1 cellular context compared by ENCODE assay signal in the genomic region with DNA sequence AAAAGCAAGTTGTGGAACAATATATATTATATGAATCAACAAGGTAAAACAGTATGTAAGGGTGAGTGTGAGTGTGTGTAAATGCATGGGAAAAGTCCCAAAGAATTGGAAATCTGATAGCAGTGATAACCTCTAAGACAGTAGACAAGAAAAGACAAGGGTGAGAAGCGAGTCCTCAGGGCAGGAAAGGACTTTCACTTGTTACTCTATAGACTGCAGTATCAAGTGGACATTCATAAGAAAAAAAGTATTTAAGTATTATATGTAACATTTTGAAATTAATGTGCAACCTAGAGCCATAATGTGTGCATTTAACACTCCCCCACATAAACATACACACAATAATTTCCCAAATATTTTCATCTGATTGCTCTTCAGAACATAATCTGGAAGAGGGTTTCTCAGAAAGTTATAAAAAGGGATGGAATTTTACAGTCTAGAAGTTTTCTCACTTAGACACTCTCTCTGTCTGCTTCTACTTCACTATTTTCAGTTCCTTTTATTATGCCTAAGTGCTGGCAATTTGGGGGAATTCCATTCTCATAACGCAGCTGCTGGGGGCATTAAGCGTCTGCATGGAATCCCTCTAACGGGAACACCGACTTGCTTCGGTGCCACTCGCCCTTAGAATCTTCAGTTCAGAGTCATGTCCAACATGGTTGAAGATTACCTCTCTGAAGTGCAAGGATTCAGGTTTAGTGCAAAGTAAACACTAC.
TF ChIP-seq lines count a peak whose summit lies in the region.

No MANE protein-coding gene starts in this region.

TF ChIP-seq in H1, 55 proteins besides CTCF, POLR2A, EP300 and RAD21 (continued from another document):
- TF ChIP-seq TCF12 (IDR thresholded peaks at IDR 0.05; ENCODE audit: low read depth, low read length) (no peak), CREB1 (IDR thresholded peaks at IDR 0.05) (no peak), BCL11A (IDR thresholded peaks at IDR 0.05; ENCODE audit: low read depth in 2 of 2, low read length in 2 of 2) (no peak), BACH1 (IDR thresholded peaks at IDR 0.05; ENCODE audit: low read length) (no peak), KDM4A (IDR thresholded peaks at IDR 0.05; ENCODE audit: low read depth, low read length, severe bottlenecking) (no peak), RFX5 (IDR thresholded peaks at IDR 0.05; ENCODE audit: borderline replicate concordance, low read depth, low read length) (no peak), SRF (IDR thresholded peaks at IDR 0.05; ENCODE audit: low read depth, low read length) (no peak), SIRT6 (IDR thresholded peaks at IDR 0.05; ENCODE audit: low read length) (no peak)
- TF ChIP-seq, protein P1, sequence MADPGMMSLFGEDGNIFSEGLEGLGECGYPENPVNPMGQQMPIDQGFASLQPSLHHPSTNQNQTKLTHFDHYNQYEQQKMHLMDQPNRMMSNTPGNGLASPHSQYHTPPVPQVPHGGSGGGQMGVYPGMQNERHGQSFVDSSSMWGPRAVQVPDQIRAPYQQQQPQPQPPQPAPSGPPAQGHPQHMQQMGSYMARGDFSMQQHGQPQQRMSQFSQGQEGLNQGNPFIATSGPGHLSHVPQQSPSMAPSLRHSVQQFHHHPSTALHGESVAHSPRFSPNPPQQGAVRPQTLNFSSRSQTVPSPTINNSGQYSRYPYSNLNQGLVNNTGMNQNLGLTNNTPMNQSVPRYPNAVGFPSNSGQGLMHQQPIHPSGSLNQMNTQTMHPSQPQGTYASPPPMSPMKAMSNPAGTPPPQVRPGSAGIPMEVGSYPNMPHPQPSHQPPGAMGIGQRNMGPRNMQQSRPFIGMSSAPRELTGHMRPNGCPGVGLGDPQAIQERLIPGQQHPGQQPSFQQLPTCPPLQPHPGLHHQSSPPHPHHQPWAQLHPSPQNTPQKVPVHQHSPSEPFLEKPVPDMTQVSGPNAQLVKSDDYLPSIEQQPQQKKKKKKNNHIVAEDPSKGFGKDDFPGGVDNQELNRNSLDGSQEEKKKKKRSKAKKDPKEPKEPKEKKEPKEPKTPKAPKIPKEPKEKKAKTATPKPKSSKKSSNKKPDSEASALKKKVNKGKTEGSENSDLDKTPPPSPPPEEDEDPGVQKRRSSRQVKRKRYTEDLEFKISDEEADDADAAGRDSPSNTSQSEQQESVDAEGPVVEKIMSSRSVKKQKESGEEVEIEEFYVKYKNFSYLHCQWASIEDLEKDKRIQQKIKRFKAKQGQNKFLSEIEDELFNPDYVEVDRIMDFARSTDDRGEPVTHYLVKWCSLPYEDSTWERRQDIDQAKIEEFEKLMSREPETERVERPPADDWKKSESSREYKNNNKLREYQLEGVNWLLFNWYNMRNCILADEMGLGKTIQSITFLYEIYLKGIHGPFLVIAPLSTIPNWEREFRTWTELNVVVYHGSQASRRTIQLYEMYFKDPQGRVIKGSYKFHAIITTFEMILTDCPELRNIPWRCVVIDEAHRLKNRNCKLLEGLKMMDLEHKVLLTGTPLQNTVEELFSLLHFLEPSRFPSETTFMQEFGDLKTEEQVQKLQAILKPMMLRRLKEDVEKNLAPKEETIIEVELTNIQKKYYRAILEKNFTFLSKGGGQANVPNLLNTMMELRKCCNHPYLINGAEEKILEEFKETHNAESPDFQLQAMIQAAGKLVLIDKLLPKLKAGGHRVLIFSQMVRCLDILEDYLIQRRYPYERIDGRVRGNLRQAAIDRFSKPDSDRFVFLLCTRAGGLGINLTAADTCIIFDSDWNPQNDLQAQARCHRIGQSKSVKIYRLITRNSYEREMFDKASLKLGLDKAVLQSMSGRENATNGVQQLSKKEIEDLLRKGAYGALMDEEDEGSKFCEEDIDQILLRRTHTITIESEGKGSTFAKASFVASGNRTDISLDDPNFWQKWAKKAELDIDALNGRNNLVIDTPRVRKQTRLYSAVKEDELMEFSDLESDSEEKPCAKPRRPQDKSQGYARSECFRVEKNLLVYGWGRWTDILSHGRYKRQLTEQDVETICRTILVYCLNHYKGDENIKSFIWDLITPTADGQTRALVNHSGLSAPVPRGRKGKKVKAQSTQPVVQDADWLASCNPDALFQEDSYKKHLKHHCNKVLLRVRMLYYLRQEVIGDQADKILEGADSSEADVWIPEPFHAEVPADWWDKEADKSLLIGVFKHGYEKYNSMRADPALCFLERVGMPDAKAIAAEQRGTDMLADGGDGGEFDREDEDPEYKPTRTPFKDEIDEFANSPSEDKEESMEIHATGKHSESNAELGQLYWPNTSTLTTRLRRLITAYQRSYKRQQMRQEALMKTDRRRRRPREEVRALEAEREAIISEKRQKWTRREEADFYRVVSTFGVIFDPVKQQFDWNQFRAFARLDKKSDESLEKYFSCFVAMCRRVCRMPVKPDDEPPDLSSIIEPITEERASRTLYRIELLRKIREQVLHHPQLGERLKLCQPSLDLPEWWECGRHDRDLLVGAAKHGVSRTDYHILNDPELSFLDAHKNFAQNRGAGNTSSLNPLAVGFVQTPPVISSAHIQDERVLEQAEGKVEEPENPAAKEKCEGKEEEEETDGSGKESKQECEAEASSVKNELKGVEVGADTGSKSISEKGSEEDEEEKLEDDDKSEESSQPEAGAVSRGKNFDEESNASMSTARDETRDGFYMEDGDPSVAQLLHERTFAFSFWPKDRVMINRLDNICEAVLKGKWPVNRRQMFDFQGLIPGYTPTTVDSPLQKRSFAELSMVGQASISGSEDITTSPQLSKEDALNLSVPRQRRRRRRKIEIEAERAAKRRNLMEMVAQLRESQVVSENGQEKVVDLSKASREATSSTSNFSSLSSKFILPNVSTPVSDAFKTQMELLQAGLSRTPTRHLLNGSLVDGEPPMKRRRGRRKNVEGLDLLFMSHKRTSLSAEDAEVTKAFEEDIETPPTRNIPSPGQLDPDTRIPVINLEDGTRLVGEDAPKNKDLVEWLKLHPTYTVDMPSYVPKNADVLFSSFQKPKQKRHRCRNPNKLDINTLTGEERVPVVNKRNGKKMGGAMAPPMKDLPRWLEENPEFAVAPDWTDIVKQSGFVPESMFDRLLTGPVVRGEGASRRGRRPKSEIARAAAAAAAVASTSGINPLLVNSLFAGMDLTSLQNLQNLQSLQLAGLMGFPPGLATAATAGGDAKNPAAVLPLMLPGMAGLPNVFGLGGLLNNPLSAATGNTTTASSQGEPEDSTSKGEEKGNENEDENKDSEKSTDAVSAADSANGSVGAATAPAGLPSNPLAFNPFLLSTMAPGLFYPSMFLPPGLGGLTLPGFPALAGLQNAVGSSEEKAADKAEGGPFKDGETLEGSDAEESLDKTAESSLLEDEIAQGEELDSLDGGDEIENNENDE (IDR thresholded peaks at IDR 0.05; ENCODE audit: insufficient replicate concordance, low read length): no peak
- TF ChIP-seq, protein P2, sequence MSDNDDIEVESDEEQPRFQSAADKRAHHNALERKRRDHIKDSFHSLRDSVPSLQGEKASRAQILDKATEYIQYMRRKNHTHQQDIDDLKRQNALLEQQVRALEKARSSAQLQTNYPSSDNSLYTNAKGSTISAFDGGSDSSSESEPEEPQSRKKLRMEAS (IDR thresholded peaks at IDR 0.05): no peak
